ENCODE assay signal across 32 cellular contexts in genomic region chr11:9132203-9132878, GRCh38. TPM values are rescaled to one million over a fixed set of nuclear protein-coding genes. Genes with fewer than 3 reads are reported as not detected.
DNase-seq lines count a peak whose midpoint lies in the region; ATAC-seq and TF ChIP-seq lines count a peak whose summit lies in the region.
"Had no signal": no experiment of that assay in that cellular context is flagged by ENCODE, and none has a peak within 500 bp of the region (broad histone marks: within the 10 kb centered on the region; RNA-seq: fewer than 3 reads in every experiment).

No MANE protein-coding gene starts in this region.

- peak; percentile 27 for DNase-seq in DMS53 (lab: John Stamatoyannopoulos, UW)
- no peak for DNase-seq in DMS53 treated with DMSO at 0.1 percent for 48 hours (lab: John Stamatoyannopoulos, UW; ENCODE audit: unreplicated experiment)
- DNase-seq in RPMI7951 (ENCODE audit: low read depth) = peak; percentile 16
- DNase-seq in fibroblast of mammary gland (ENCODE audit: low read depth) = peak; percentile 33
- peak; percentile 70 for DNase-seq in superior temporal gyrus (ENCODE audit: extremely low spot score)
- no peak for DNase-seq in NCI-H2171 treated with DMSO at 0.1 percent for 48 hours (lab: John Stamatoyannopoulos, UW)
- DNase-seq in effector memory CD8-positive, alpha-beta T cell = no peak
- DNase-seq: activated CD4-positive, alpha-beta T cell treated with anti-CD3 and anti-CD28 coated beads, Interleukin-2, amount 10 ng/mL, durations not matched to agents 7 days and 5 days; activated effector memory CD4-positive, alpha-beta T cell treated with anti-CD3 and anti-CD28 coated beads, Interleukin-2, amount 50 U/mL, for 16 hours; activated naive CD8-positive, alpha-beta T cell treated with anti-CD3 and anti-CD28 coated beads, Interleukin-2, amount 10 ng/mL, durations not matched to agents 7 days and 5 days; aorta; Calu3; DND-41; effector CD8-positive, alpha-beta T cell; erythroblast; GF-D8; head of caudate nucleus; IMR-90; kidney; naive thymus-derived CD4-positive, alpha-beta T cell; NCI-H82; nucleus accumbens; sigmoid colon; stimulated activated CD4-positive, alpha-beta T cell treated with anti-CD3 and anti-CD28 coated beads, Interleukin-4, amount 100 ng/mL, for 24 hours; T1000; WERI-Rb-1 had no signal

- no peaks in the 10 kb centered on the region for H3K36me3 Mint-ChIP-seq in effector memory CD8-positive, alpha-beta T cell (ENCODE audit: insufficient read depth)

- no peaks in the 10 kb centered on the region for H3K27me3 Mint-ChIP-seq in effector memory CD8-positive, alpha-beta T cell
- H3K27me3 Mint-ChIP-seq: activated CD4-positive, alpha-beta T cell treated with anti-CD3 and anti-CD28 coated beads, Interleukin-2, amount 10 ng/mL, durations not matched to agents 7 days and 5 days; naive thymus-derived CD4-positive, alpha-beta T cell; type B pancreatic cell had no signal

- no peak overlapping the region for H3K4me3 ChIP-seq in fibroblast of mammary gland (ENCODE audit: control insufficient read depth, low read depth, low read length)
- H3K4me3 ChIP-seq: cardiac muscle cell, sigmoid colon had no signal

- no peak for TF ChIP-seq CTCF in fibroblast of mammary gland (conservative IDR thresholded peaks at IDR 0.05; ENCODE audit: control insufficient read depth, insufficient read depth, low read depth, low read length)

- H3K4me1 Mint-ChIP-seq in effector memory CD8-positive, alpha-beta T cell (ENCODE audit: low read depth in 2 of 2) = peaks cover 0 to 5% of the 10 kb centered on the region in 2 donors
- H3K4me1 Mint-ChIP-seq: activated naive CD8-positive, alpha-beta T cell treated with anti-CD3 and anti-CD28 coated beads, Interleukin-2, amount 10 ng/mL, durations not matched to agents 7 days and 5 days; mesothelial cell of epicardium had no signal

- H3K4me3 Mint-ChIP-seq in effector memory CD8-positive, alpha-beta T cell = no peak overlapping the region
- H3K4me3 Mint-ChIP-seq: activated CD4-positive, alpha-beta T cell treated with anti-CD3 and anti-CD28 coated beads, Interleukin-2, amount 10 ng/mL, durations not matched to agents 7 days and 5 days; activated naive CD8-positive, alpha-beta T cell treated with anti-CD3 and anti-CD28 coated beads, Interleukin-2, amount 10 ng/mL, durations not matched to agents 7 days and 5 days; mesothelial cell of epicardium; naive thymus-derived CD4-positive, alpha-beta T cell; type B pancreatic cell had no signal

- H3K9me3 Mint-ChIP-seq in effector memory CD8-positive, alpha-beta T cell = no peaks in the 10 kb centered on the region
- H3K9me3 Mint-ChIP-seq: activated CD4-positive, alpha-beta T cell treated with anti-CD3 and anti-CD28 coated beads, Interleukin-2, amount 10 ng/mL, durations not matched to agents 7 days and 5 days; activated naive CD8-positive, alpha-beta T cell treated with anti-CD3 and anti-CD28 coated beads, Interleukin-2, amount 10 ng/mL, durations not matched to agents 7 days and 5 days had no signal

- H3K27ac Mint-ChIP-seq in effector memory CD8-positive, alpha-beta T cell = no peak overlapping the region
- H3K27ac Mint-ChIP-seq: activated CD4-positive, alpha-beta T cell treated with anti-CD3 and anti-CD28 coated beads, Interleukin-2, amount 10 ng/mL, durations not matched to agents 7 days and 5 days; activated naive CD8-positive, alpha-beta T cell treated with anti-CD3 and anti-CD28 coated beads, Interleukin-2, amount 10 ng/mL, durations not matched to agents 7 days and 5 days; mesothelial cell of epicardium; naive thymus-derived CD4-positive, alpha-beta T cell; type B pancreatic cell had no signal

- no peak for ATAC-seq in GM19328 (IDR thresholded peaks at IDR 0.05; ENCODE audit: unreplicated experiment)
- no peak for ATAC-seq in effector memory CD8-positive, alpha-beta T cell (replicated peaks)
- ATAC-seq: naive thymus-derived CD4-positive, alpha-beta T cell had no signal

RNA-seq across cellular contexts. Expression of gene SCUBE2, which starts 40.9 kb away (rescaled TPM):
- 0.36 and 0.88 TPM in 2 replicates for total RNA-seq in RPMI7951 (2014; rRNA removed; shearing (Covaris generic))
- total RNA-seq: activated CD8-positive, alpha-beta memory T cell treated with anti-CD3 and anti-CD28 coated beads for 36 hours; activated naive CD8-positive, alpha-beta T cell treated with anti-CD3 and anti-CD28 coated beads, Interleukin-2, amount 10 ng/mL, durations not matched to agents 7 days and 5 days; Calu3; NCI-H460 had no signal

Comparison
In these comparisons a context has a peak if more than half of its experiments do, and no peak if none do; other contexts are left out.
1. DNase-seq: peak in DMS53 (single experiment), RPMI7951 (single experiment), fibroblast of mammary gland (single experiment) and superior temporal gyrus (single experiment); none in DMS53 treated with DMSO at 0.1 percent for 48 hours (single experiment), NCI-H2171 treated with DMSO at 0.1 percent for 48 hours (single experiment) and effector memory CD8-positive, alpha-beta T cell (0 of 3).